In genomic region chrX:79366888-79367749, GRCh38 we compare ENCODE assay signal across 8 cellular contexts. TPM values are rescaled to one million over a fixed set of nuclear protein-coding genes. Genes with fewer than 3 reads are reported as not detected.
DNase-seq lines count a peak whose midpoint lies in the region; ATAC-seq and TF ChIP-seq lines count a peak whose summit lies in the region.

Gene ITM2A (minus strand): TSS chrX:79367334. CDS start chrX:79367215, 119 bp downstream.

- peaks cover 6% of the 10 kb centered on the region for H3K9me3 Mint-ChIP-seq in chondrocyte (ENCODE audit: low read depth)

- H3K36me3 Mint-ChIP-seq in chondrocyte (ENCODE audit: low read depth), result no peaks in the 10 kb centered on the region

- peak; percentile 3 to 9 (median 8) for DNase-seq in activated CD4-positive, CD25-positive, alpha-beta regulatory T cell (lab: John Stamatoyannopoulos, UW)
- DNase-seq in chondrocyte (ENCODE audit: low spot score), result peak; percentile 51
- no peak for DNase-seq in mesenteric fat pad (ENCODE audit: low spot score)
- DNase-seq in stimulated activated CD8-positive, alpha-beta memory T cell treated with anti-CD3 and anti-CD28 coated beads, Interleukin-2, amount 100 ng/mL, for 48 hours (ENCODE audit: low read depth in 2 of 2), result peak; percentile 42 to 43
- no peak for DNase-seq in HT-29 (ENCODE audit: low spot score)
- DNase-seq in HCEC 1CT, result no peak

- TF ChIP-seq CTCF in chondrocyte (IDR thresholded peaks at IDR 0.05), result no peak

- ATAC-seq in GM18870 (IDR thresholded peaks at IDR 0.05; ENCODE audit: unreplicated experiment), result peak; percentile 54
- peak; percentile 59 for ATAC-seq in HG03066 (IDR thresholded peaks at IDR 0.05; ENCODE audit: low read depth, unreplicated experiment)

- peaks cover 10% of the 10 kb centered on the region for H3K4me1 Mint-ChIP-seq in chondrocyte (ENCODE audit: low read depth)

- no peak within 1 kb of the TSS for H3K27ac Mint-ChIP-seq in chondrocyte (ENCODE audit: unreplicated experiment)

- peak within 1 kb of the TSS; percentile 50 for H3K4me3 Mint-ChIP-seq in chondrocyte (ENCODE audit: unreplicated experiment)

- H3K27me3 Mint-ChIP-seq in chondrocyte (ENCODE audit: low read depth), result no peaks in the 10 kb centered on the region

RNA-seq across cellular contexts. Expression of gene ITM2A, which starts in this region (rescaled TPM):
- total RNA-seq in chondrocyte, result 0.56 TPM in 1 of 3 replicates, not detected in the others
- 46.2 TPM for total RNA-seq in mesenteric fat pad
- total RNA-seq in HT-29 (2014; rRNA removed; shearing (Covaris generic)), result not detected in 2 replicates

Comparison
In these comparisons a context has a peak if more than half of its experiments do, and no peak if none do; other contexts are left out.
1. RNA of gene ITM2A (total RNA-seq): 46.2 TPM in mesenteric fat pad (single experiment); 0.56 TPM in chondrocyte and not detected in HT-29; every median in the first group is over 10 times any median in the second.
2. Peak in DNase-seq in chondrocyte; RNA of the gene not detected or under 1 TPM.
3. DNase-seq: peak in activated CD4-positive, CD25-positive, alpha-beta regulatory T cell (4 of 4) and stimulated activated CD8-positive, alpha-beta memory T cell treated with anti-CD3 and anti-CD28 coated beads, Interleukin-2, amount 100 ng/mL, for 48 hours (2 of 2); none in mesenteric fat pad (single experiment), HT-29 (single experiment) and HCEC 1CT (single experiment).